In genomic region chr4:2651546-2651945, GRCh38 we compare ENCODE assay signal across 15 cellular contexts.
A peak's percentile ranks its signal among the peaks of the same experiment; 100 is the strongest.
DNase-seq lines count a peak whose midpoint lies in the region; ATAC-seq and TF ChIP-seq lines count a peak whose summit lies in the region.
"Had no signal": no experiment of that assay in that cellular context is flagged by ENCODE, and none has a peak within 500 bp of the region (broad histone marks: within the 10 kb centered on the region; RNA-seq: fewer than 3 reads in every experiment).

No MANE protein-coding gene starts in this region.

- H3F3A ChIP-seq in GM23338 (replicated peaks; ENCODE audit: low read depth): no peaks in the 10 kb centered on the region

- no peak for ATAC-seq in activated CD8-positive, alpha-beta memory T cell treated with anti-CD3 and anti-CD28 coated beads, Interleukin-2, amount 10 ng/mL, durations not matched to agents 7 days and 5 days
- ATAC-seq in GM23338: no peak
- no peak for ATAC-seq in GM19455 (IDR thresholded peaks at IDR 0.05; ENCODE audit: unreplicated experiment)
- ATAC-seq: foreskin keratinocyte, left colon had no signal

- H3K4me2 ChIP-seq in GM23338: no peak overlapping the region

- no peaks in the 10 kb centered on the region; the same call in 1 of the 2 replicates for H3K79me2 ChIP-seq in GM23338 (replicated peaks; ENCODE audit: insufficient read depth)

- no peaks in the 10 kb centered on the region for H3K27me3 ChIP-seq in GM23338 (ENCODE audit: insufficient read depth)
- H3K27me3 ChIP-seq: foreskin keratinocyte had no signal

- TF ChIP-seq CTCF in GM23338 (conservative IDR thresholded peaks at IDR 0.05; ENCODE audit: low read depth in 2 of 2): no peak
- TF ChIP-seq CTCF in endothelial cell (IDR thresholded peaks at IDR 0.05; ENCODE audit: unreplicated experiment): no peak

- no peaks in the 10 kb centered on the region for H3K27me3 Mint-ChIP-seq in activated CD8-positive, alpha-beta memory T cell treated with anti-CD3 and anti-CD28 coated beads, Interleukin-2, amount 10 ng/mL, durations not matched to agents 7 days and 5 days
- H3K27me3 Mint-ChIP-seq in GM23338 (ENCODE audit: insufficient read depth, low read depth, poor library complexity) (peaks cover 1% of the 10 kb centered on the region), endothelial cell (ENCODE audit: unreplicated experiment) (peaks cover 2% of the 10 kb centered on the region)

- H4K20me1 ChIP-seq in GM23338 (replicated peaks; ENCODE audit: insufficient read depth): no peaks in the 10 kb centered on the region

- no peaks in the 10 kb centered on the region for H3K9me3 Mint-ChIP-seq in activated CD8-positive, alpha-beta memory T cell treated with anti-CD3 and anti-CD28 coated beads, Interleukin-2, amount 10 ng/mL, durations not matched to agents 7 days and 5 days (ENCODE audit: low read depth)
- no peaks in the 10 kb centered on the region; the same call in 2 of the 3 replicates for H3K9me3 Mint-ChIP-seq in GM23338
- H3K9me3 Mint-ChIP-seq in endothelial cell (ENCODE audit: unreplicated experiment): no peaks in the 10 kb centered on the region

- H3K4me1 Mint-ChIP-seq in activated CD8-positive, alpha-beta memory T cell treated with anti-CD3 and anti-CD28 coated beads, Interleukin-2, amount 10 ng/mL, durations not matched to agents 7 days and 5 days: peaks cover 21% of the 10 kb centered on the region
- H3K4me1 Mint-ChIP-seq in GM23338: no peaks in the 10 kb centered on the region
- peaks cover 12% of the 10 kb centered on the region for H3K4me1 Mint-ChIP-seq in endothelial cell (ENCODE audit: unreplicated experiment)

- peaks cover 14% of the 10 kb centered on the region; the same call in 1 of the 2 replicates for H3K36me3 ChIP-seq in GM23338 (ENCODE audit: insufficient read depth)

- CTCF ChIA-PET in activated CD8-positive, alpha-beta memory T cell treated with anti-CD3 and anti-CD28 coated beads, Interleukin-2, amount 10 ng/mL, durations not matched to agents 7 days and 5 days (lab: Charles Lee): no interaction called here

- H3K9me2 ChIP-seq in GM23338 (ENCODE audit: insufficient read depth): no peaks in the 10 kb centered on the region

- no peaks in the 10 kb centered on the region for H3K4me1 ChIP-seq in GM23338 (ENCODE audit: insufficient read depth)
- H3K4me1 ChIP-seq: foreskin keratinocyte had no signal

- H3K27ac ChIP-seq in GM23338 (ENCODE audit: low read depth): no peak overlapping the region
- H3K27ac ChIP-seq: foreskin keratinocyte had no signal

- H3K4me3 Mint-ChIP-seq in activated CD8-positive, alpha-beta memory T cell treated with anti-CD3 and anti-CD28 coated beads, Interleukin-2, amount 10 ng/mL, durations not matched to agents 7 days and 5 days: no peak overlapping the region
- H3K4me3 Mint-ChIP-seq in GM23338: no peak overlapping the region
- peak overlapping the region; percentile 21 for H3K4me3 Mint-ChIP-seq in endothelial cell (ENCODE audit: unreplicated experiment)

- no peak overlapping the region for H3K27ac Mint-ChIP-seq in activated CD8-positive, alpha-beta memory T cell treated with anti-CD3 and anti-CD28 coated beads, Interleukin-2, amount 10 ng/mL, durations not matched to agents 7 days and 5 days
- H3K27ac Mint-ChIP-seq in GM23338 (peak overlapping the region; percentile 9), endothelial cell (ENCODE audit: unreplicated experiment) (peak overlapping the region; percentile 4)

- peaks cover 41% of the 10 kb centered on the region for H3K36me3 Mint-ChIP-seq in activated CD8-positive, alpha-beta memory T cell treated with anti-CD3 and anti-CD28 coated beads, Interleukin-2, amount 10 ng/mL, durations not matched to agents 7 days and 5 days
- H3K36me3 Mint-ChIP-seq in GM23338 (ENCODE audit: low read depth) (peaks cover 44% of the 10 kb centered on the region), endothelial cell (ENCODE audit: low read depth, unreplicated experiment) (peaks cover 25% of the 10 kb centered on the region)

- H2AFZ ChIP-seq in GM23338: no peak overlapping the region

- H3K4me3 ChIP-seq in GM23338: no peak overlapping the region

- DNase-seq in activated CD8-positive, alpha-beta memory T cell treated with anti-CD3 and anti-CD28 coated beads, Interleukin-2, amount 50 U/mL, for 48 hours: peak; percentile 45
- no peak for DNase-seq in activated CD8-positive, alpha-beta memory T cell treated with anti-CD3 and anti-CD28 coated beads, Interleukin-2, amount 10 ng/mL, durations not matched to agents 7 days and 5 days
- no peak for DNase-seq in GM23338 (ENCODE audit: low spot score)
- DNase-seq in endothelial cell (ENCODE audit: low spot score): no peak
- peak; percentile 16 for DNase-seq in stimulated activated CD8-positive, alpha-beta memory T cell treated with anti-CD3 and anti-CD28 coated beads, Interleukin-4, amount 100 ng/mL, for 48 hours
- no peak for DNase-seq in NCI-H187 (lab: John Stamatoyannopoulos, UW)
- no peak for DNase-seq in NCI-H1092 (lab: John Stamatoyannopoulos, UW)
- DNase-seq: amygdala; COR-L47; foreskin keratinocyte; Karpas-422; left colon; NCI-H2171 treated with DMSO at 0.1 percent for 48 hours; stimulated activated naive CD4-positive, alpha-beta T cell had no signal

TF ChIP-seq in GM23338, 12 proteins besides CTCF, POLR2A, EP300 and RAD21:
- TF ChIP-seq, protein P1, sequence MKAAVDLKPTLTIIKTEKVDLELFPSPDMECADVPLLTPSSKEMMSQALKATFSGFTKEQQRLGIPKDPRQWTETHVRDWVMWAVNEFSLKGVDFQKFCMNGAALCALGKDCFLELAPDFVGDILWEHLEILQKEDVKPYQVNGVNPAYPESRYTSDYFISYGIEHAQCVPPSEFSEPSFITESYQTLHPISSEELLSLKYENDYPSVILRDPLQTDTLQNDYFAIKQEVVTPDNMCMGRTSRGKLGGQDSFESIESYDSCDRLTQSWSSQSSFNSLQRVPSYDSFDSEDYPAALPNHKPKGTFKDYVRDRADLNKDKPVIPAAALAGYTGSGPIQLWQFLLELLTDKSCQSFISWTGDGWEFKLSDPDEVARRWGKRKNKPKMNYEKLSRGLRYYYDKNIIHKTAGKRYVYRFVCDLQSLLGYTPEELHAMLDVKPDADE (IDR thresholded peaks at IDR 0.05): no peak

Comparison
In these comparisons a context has a peak if more than half of its experiments do, and no peak if none do; other contexts are left out.
1. DNase-seq: peak in activated CD8-positive, alpha-beta memory T cell treated with anti-CD3 and anti-CD28 coated beads, Interleukin-2, amount 50 U/mL, for 48 hours (single experiment) and stimulated activated CD8-positive, alpha-beta memory T cell treated with anti-CD3 and anti-CD28 coated beads, Interleukin-4, amount 100 ng/mL, for 48 hours (single experiment); none in activated CD8-positive, alpha-beta memory T cell treated with anti-CD3 and anti-CD28 coated beads, Interleukin-2, amount 10 ng/mL, durations not matched to agents 7 days and 5 days (single experiment), GM23338 (single experiment), endothelial cell (single experiment), NCI-H187 (0 of 2) and NCI-H1092 (single experiment).